In genomic region chr1:38806090-38806489, GRCh38 we compare ENCODE assay signal across 35 cellular contexts.
"Had no signal": no experiment of that assay in that cellular context is flagged by ENCODE, and none has a peak within 500 bp of the region (broad histone marks: within the 10 kb centered on the region; RNA-seq: fewer than 3 reads in every experiment).

No MANE protein-coding gene starts in this region.

- DNase-seq: Kasumi-1, MG63, MM.1S, MV-4-11, NCI-H1048, NCI-H1092, NCI-H1092 treated with DMSO at 0.1 percent for 48 hours, NCI-H1105, NCI-H1105 treated with DMSO at 0.1 percent for 48 hours, NCI-H1417, NCI-H1417 treated with DMSO at 0.1 percent for 48 hours, NCI-H1436, NCI-H1436 treated with DMSO at 0.1 percent for 48 hours, NCI-H146, NCI-H1694, NCI-H1694 treated with DMSO at 0.1 percent for 48 hours, NCI-H187, NCI-H187 treated with DMSO at 0.1 percent for 48 hours, NCI-H1930, NCI-H2029, NCI-H2029 treated with DMSO at 0.1 percent for 48 hours, NCI-H2081, NCI-H2081 treated with DMSO at 0.1 percent for 48 hours, NCI-H2107, NCI-H2171, NCI-H2171 treated with DMSO at 0.1 percent for 48 hours, NCI-H2227 treated with DMSO at 0.1 percent for 48 hours, NCI-H226, NCI-H345, NCI-H446, NCI-H446 treated with DMSO at 0.1 percent for 48 hours, NCI-H510A, NCI-H510A treated with DMSO at 0.1 percent for 48 hours, NCI-H524, NCI-H524 treated with DMSO at 0.1 percent for 48 hours had no signal

- H3K9me3 ChIP-seq: MG63 had no signal

- H3K4me3 ChIP-seq: MG63 had no signal

- H3K36me3 ChIP-seq: MG63 had no signal
